Comparison of ENCODE assay signal across 18 cellular contexts in the genomic region with DNA sequence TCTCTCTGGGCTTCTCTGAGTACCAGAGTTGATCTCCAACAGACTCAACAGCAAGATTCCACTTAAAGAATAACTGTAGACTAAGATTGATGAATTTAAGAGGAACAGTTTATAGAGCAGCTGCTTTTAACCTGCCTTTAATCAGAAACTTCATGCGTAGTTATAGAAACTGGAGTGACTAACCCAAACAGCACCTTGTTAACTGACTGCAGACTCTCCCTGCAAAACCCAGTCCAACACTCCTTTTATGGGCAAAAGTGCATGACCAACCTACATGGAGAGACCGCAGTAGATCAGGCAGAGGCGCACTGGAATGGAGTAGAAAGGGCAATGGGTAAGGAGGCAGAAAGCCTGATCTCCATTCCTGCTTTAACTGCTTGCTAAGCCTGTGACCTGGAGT.
A peak's percentile ranks its signal among the peaks of the same experiment; 100 is the strongest.
DNase-seq lines count a peak whose midpoint lies in the region; ATAC-seq and TF ChIP-seq lines count a peak whose summit lies in the region.
"Had no signal": no experiment of that assay in that cellular context is flagged by ENCODE, and none has a peak within 500 bp of the region (broad histone marks: within the 10 kb centered on the region; RNA-seq: fewer than 3 reads in every experiment).

No MANE protein-coding gene starts in this region.

- H3K9ac ChIP-seq in stomach smooth muscle (ENCODE audit: low read length in 2 of 2), result peak overlapping the region; percentile 55 to 63

- H3K9me3 ChIP-seq in esophagus muscularis mucosa (peaks cover 0 to under 1% (median 0%) of the 10 kb centered on the region in 4 donors), lower lobe of right lung (no peaks in the 10 kb centered on the region), stomach smooth muscle (ENCODE audit: control insufficient read depth in 2 of 2, low read length in 2 of 2) (no peaks in the 10 kb centered on the region)

- H3K27me3 ChIP-seq in esophagus muscularis mucosa (no peaks in the 10 kb centered on the region), lower lobe of right lung (ENCODE audit: low read depth) (no peaks in the 10 kb centered on the region), stomach smooth muscle (ENCODE audit: control insufficient read depth in 1 of 2, insufficient read depth in 2 of 2, low read length in 2 of 2) (no peaks in the 10 kb centered on the region)

- TF ChIP-seq EP300 in esophagus muscularis mucosa (IDR thresholded peaks at IDR 0.05), result no peak

- intact Hi-C loops in esophagus muscularis mucosa (cut with DNase I), result no loop called here
- intact Hi-C loops in lower lobe of right lung (cut with DNase I), result no loop called here

- peaks cover 0 to 41% (median 19%) of the 10 kb centered on the region in 4 donors for H3K36me3 ChIP-seq in esophagus muscularis mucosa
- peaks cover 26% of the 10 kb centered on the region for H3K36me3 ChIP-seq in lower lobe of right lung
- peaks cover 24 to 27% of the 10 kb centered on the region in 2 donors for H3K36me3 ChIP-seq in stomach smooth muscle (ENCODE audit: control insufficient read depth in 2 of 2, insufficient read depth in 2 of 2, low read length in 2 of 2)

- H3K4me1 ChIP-seq in esophagus muscularis mucosa (peaks cover 0 to 84% (median 69%) of the 10 kb centered on the region in 4 donors), lower lobe of right lung (no peaks in the 10 kb centered on the region), stomach smooth muscle (ENCODE audit: control insufficient read depth, insufficient read depth, low read length) (peaks cover 57% of the 10 kb centered on the region)

- DNase-seq in AG09309 (ENCODE audit: low read depth), result peak; percentile 64
- DNase-seq in esophagus muscularis mucosa (ENCODE audit: extremely low spot score), result no peak
- DNase-seq in lower lobe of right lung, result no peak
- DNase-seq in NCI-H2107 (lab: John Stamatoyannopoulos, UW), result no peak
- no peak for DNase-seq in central memory CD4-positive, alpha-beta T cell
- DNase-seq: GF-D8, H9, NCI-H1417, NCI-H187, NCI-H345, NCI-H524 treated with DMSO at 0.1 percent for 48 hours, PC-3, RPMI8226, SIG-M5 had no signal

- TF ChIP-seq POLR2A in esophagus muscularis mucosa (IDR thresholded peaks at IDR 0.05; ENCODE audit: low read depth), result no peak

- ATAC-seq in lower lobe of right lung (peak; percentile 35 to 42), HG03175 (IDR thresholded peaks at IDR 0.05; ENCODE audit: unreplicated experiment) (no peak)
- ATAC-seq: PC-3 had no signal

- H3K4me3 ChIP-seq in AG09309 (ENCODE audit: control insufficient read depth, low read depth, low read length), result no peak overlapping the region
- no peak overlapping the region for H3K4me3 ChIP-seq in esophagus muscularis mucosa
- H3K4me3 ChIP-seq in lower lobe of right lung, result no peak overlapping the region
- H3K4me3 ChIP-seq in stomach smooth muscle (ENCODE audit: low read length in 2 of 2), result no peak overlapping the region

- WGBS in esophagus muscularis mucosa, result 49% methylated on average over 3 of the region's 3 CpGs

- H3K27ac ChIP-seq in esophagus muscularis mucosa (replicated peaks in 1 of 4), result peak overlapping the region; percentile 80 to 98 (median 90)
- no peak overlapping the region for H3K27ac ChIP-seq in lower lobe of right lung
- peak overlapping the region; percentile 96 for H3K27ac ChIP-seq in stomach smooth muscle (ENCODE audit: low read length)
- H3K27ac ChIP-seq: C4-2B, HL-60 had no signal

- TF ChIP-seq CTCF in AG09309 (IDR thresholded peaks at IDR 0.05; ENCODE audit: control insufficient read depth, insufficient read depth, low read depth, low read length, missing control alignments) (no peak), esophagus muscularis mucosa (IDR thresholded peaks at IDR 0.05) (no peak), lower lobe of right lung (IDR thresholded peaks at IDR 0.05) (no peak)
